ENCODE assay signal across 2 cellular contexts in genomic region chr4:71004281-71004851, GRCh38.
TF ChIP-seq lines count a peak whose summit lies in the region.

No MANE protein-coding gene starts in this region.

TF ChIP-seq in SK-N-SH, 30 proteins besides CTCF, POLR2A, EP300 and RAD21 (continued from another document):
- TF ChIP-seq REST (IDR thresholded peaks at IDR 0.05; ENCODE audit: low read depth, low read length), result no peak

TF ChIP-seq in SK-N-SH treated with all-trans-retinoic acid at 6 μM for 48 hours, 23 proteins besides CTCF, POLR2A, EP300 and RAD21 (continued from another document):
- TF ChIP-seq TSHZ2 (CRISPR knock-in tag; IDR thresholded peaks at IDR 0.05), result no peak
